In the genomic region with DNA sequence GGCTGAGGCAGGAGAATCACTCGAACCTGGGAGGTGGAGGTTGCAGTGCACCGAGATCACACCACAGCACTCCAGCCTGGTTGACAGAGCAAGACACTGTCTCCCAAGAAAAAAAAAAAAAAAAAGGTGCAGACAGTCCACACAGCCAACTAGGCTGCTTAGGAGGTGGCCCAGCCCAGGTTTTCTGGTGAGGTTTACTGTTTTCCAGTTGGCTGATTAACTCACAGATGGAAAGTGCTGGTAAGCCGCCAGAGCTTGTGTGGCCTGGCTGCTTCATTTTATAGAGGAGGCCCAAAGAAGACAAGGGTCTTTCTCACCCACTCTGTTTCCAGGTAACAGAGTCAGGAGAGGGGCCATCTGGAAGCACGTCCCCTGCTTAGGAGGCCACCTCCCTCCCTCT, we compare ENCODE assay signal across 17 cellular contexts. TPM values are rescaled to one million over a fixed set of nuclear protein-coding genes. Genes with fewer than 3 reads are reported as not detected.
DNase-seq lines count a peak whose midpoint lies in the region; TF ChIP-seq lines count a peak whose summit lies in the region.
"Had no signal": no experiment of that assay in that cellular context is flagged by ENCODE, and none has a peak within 500 bp of the region (broad histone marks: within the 10 kb centered on the region; RNA-seq: fewer than 3 reads in every experiment).

No MANE protein-coding gene starts in this region.

- TF ChIP-seq CTCF in thyroid gland (IDR thresholded peaks at IDR 0.05) (no peak), left ventricle myocardium inferior (IDR thresholded peaks at IDR 0.05; ENCODE audit: borderline replicate concordance) (no peak)

- DNase-seq in G401 (ENCODE audit: low spot score) (peak; percentile 88), NCI-H2171 (lab: John Stamatoyannopoulos, UW) (peak; percentile 84), erythroblast (lab: John Stamatoyannopoulos, UW) (no peak), thyroid gland (peak; percentile 69 to 71), left ventricle myocardium inferior (no peak), NCI-H748 (lab: John Stamatoyannopoulos, UW; ENCODE audit: unreplicated experiment) (no peak)
- DNase-seq in activated CD8-positive, alpha-beta memory T cell treated with anti-CD3 and anti-CD28 coated beads, Interleukin-2, amount 50 U/mL, for 4 hours: no peak
- DNase-seq: Caco-2; CD4-positive, alpha-beta memory T cell; GF-D8; NCI-H1105; NCI-H2081 treated with DMSO at 0.1 percent for 48 hours; NCI-H774; NK-92 treated with Interleukin-12 subunit alpha and Interleukin-12 subunit beta, amount 100 ng/mL, for 24 hours; SJCRH30 had no signal

- H3K36me3 ChIP-seq in thyroid gland (peaks cover 36 to 50% of the 10 kb centered on the region in 2 donors), left ventricle myocardium inferior (peaks cover 75% of the 10 kb centered on the region)

- H3K4me3 ChIP-seq in thyroid gland (replicated peaks in 1 of 3): no peak overlapping the region
- H3K4me3 ChIP-seq in left ventricle myocardium inferior: no peak overlapping the region
- H3K4me3 ChIP-seq: Peyer's patch, SJCRH30 had no signal

- H3K4me1 ChIP-seq in thyroid gland (peaks cover 4 to 19% of the 10 kb centered on the region in 2 donors), left ventricle myocardium inferior (peaks cover 23% of the 10 kb centered on the region)
- H3K4me1 ChIP-seq: Caco-2 had no signal

- no peaks in the 10 kb centered on the region for H3K27me3 ChIP-seq in thyroid gland
- no peaks in the 10 kb centered on the region for H3K27me3 ChIP-seq in left ventricle myocardium inferior (ENCODE audit: low read depth)
- H3K27me3 ChIP-seq: Peyer's patch, SJCRH30 had no signal

- 64 to 78% methylated on average over 4 of the region's 4 CpGs for WGBS in thyroid gland, 2 donors

- in situ Hi-C loops in G401 (cut with HindIII; ENCODE audit: low sequenced_read_pairs): no loop called here

- TF ChIP-seq POLR2A in erythroblast (IDR thresholded peaks at IDR 0.05; ENCODE audit: low read length) (peak; percentile 11), thyroid gland (IDR thresholded peaks at IDR 0.05) (no peak)

- H3K9me3 ChIP-seq in thyroid gland (no peaks in the 10 kb centered on the region), left ventricle myocardium inferior (replicated peaks) (no peaks in the 10 kb centered on the region)
- H3K9me3 ChIP-seq: Caco-2, Peyer's patch, SJCRH30 had no signal

- intact Hi-C loops in thyroid gland (cut with DNase I) (no loop called here), left ventricle myocardium inferior (cut with micrococcal nuclease) (no loop called here)

- peak overlapping the region; percentile 25 to 41 (median 35) for H3K27ac ChIP-seq in thyroid gland
- H3K27ac ChIP-seq in left ventricle myocardium inferior (replicated peaks): no peak overlapping the region
- H3K27ac ChIP-seq: KMS-11, SJCRH30 had no signal

RNA-seq across cellular contexts. Expression of a gene that starts 6.2 kb away (rescaled TPM):
- total RNA-seq in G401 (2014; rRNA removed; shearing (Covaris generic)): 27.0 and 28.3 TPM in 2 replicates
- total RNA-seq in thyroid gland: 100 to 1,000 TPM in 3 of 4 donors, 10 to 100 TPM in 1; 68.9 to 170 (median 129) TPM
- total RNA-seq in left ventricle myocardium inferior: 19.1 TPM

RNA-seq across cellular contexts. Expression of a gene that starts 29.9 kb away (rescaled TPM):
- total RNA-seq in G401 (2014; rRNA removed; shearing (Covaris generic)): 44.1 and 73.3 TPM in 2 replicates
- total RNA-seq in thyroid gland: 100 to 1,000 TPM; 141 to 341 (median 285) TPM
- 72.9 TPM for total RNA-seq in left ventricle myocardium inferior

Comparison
In these comparisons a context has a peak if more than half of its experiments do, and no peak if none do; other contexts are left out.
1. DNase-seq: peak in G401 (single experiment), NCI-H2171 (single experiment) and thyroid gland (2 of 2); none in erythroblast (0 of 2), activated CD8-positive, alpha-beta memory T cell treated with anti-CD3 and anti-CD28 coated beads, Interleukin-2, amount 50 U/mL, for 4 hours (single experiment), left ventricle myocardium inferior (single experiment) and NCI-H748 (single experiment).